Comparison of ENCODE assay signal across 8 cellular contexts in genomic region chr14:89429206-89430091, GRCh38. TPM values are rescaled to one million over a fixed set of nuclear protein-coding genes. Genes with fewer than 3 reads are reported as not detected.
DNase-seq lines count a peak whose midpoint lies in the region; ATAC-seq and TF ChIP-seq lines count a peak whose summit lies in the region.

No MANE protein-coding gene starts in this region.

- H3K4me1 ChIP-seq in mononuclear cell (ENCODE audit: insufficient read depth, low read length) (peaks cover 70% of the 10 kb centered on the region), testis (peaks cover 26% of the 10 kb centered on the region)

- H3K27ac Mint-ChIP-seq in IgD-negative memory B cell, result peak overlapping the region; percentile 80 to 95 (median 88)

- intact Hi-C loops in testis (cut with DNase I; ENCODE audit: low total_unique reads), result no loop called here

- peak overlapping the region; percentile 54 for H3K9ac ChIP-seq in SK-N-MC (ENCODE audit: insufficient read length)

- H3K36me3 Mint-ChIP-seq in IgD-negative memory B cell, result peaks cover 3% of the 10 kb centered on the region

- in situ Hi-C loops in ACHN (cut with HindIII; ENCODE audit: low pct_ligation_motif_present, low pct_unique_long_range_greater_than_20kb, low sequenced_read_pairs), result no loop called here

- H3K27me3 Mint-ChIP-seq in IgD-negative memory B cell, result peaks cover 4% of the 10 kb centered on the region

- ATAC-seq in HG02870 (IDR thresholded peaks at IDR 0.05; ENCODE audit: unreplicated experiment), result no peak

- H3K36me3 ChIP-seq in SK-N-MC (ENCODE audit: insufficient read depth, low read length) (no peaks in the 10 kb centered on the region), testis (ENCODE audit: low read depth, missing control alignments) (no peaks in the 10 kb centered on the region)

- H3K9me3 Mint-ChIP-seq in IgD-negative memory B cell, result no peaks in the 10 kb centered on the region

- DNase-seq in ACHN, result peak; percentile 5
- no peak for DNase-seq in SK-N-MC (ENCODE audit: low read depth, low spot score)
- no peak for DNase-seq in testis
- no peak for DNase-seq in NCI-H2029 treated with DMSO at 0.1 percent for 48 hours (lab: John Stamatoyannopoulos, UW)

- peak overlapping the region; percentile 80 for H3K27ac ChIP-seq in SK-N-MC
- peak overlapping the region; percentile 67 for H3K27ac ChIP-seq in cingulate gyrus (ENCODE audit: low read depth, low read length)
- peak overlapping the region; percentile 85 to 86 for H3K27ac ChIP-seq in testis

- no peaks in the 10 kb centered on the region for H3K9me3 ChIP-seq in SK-N-MC (ENCODE audit: low read depth, low read length)
- H3K9me3 ChIP-seq in mononuclear cell (ENCODE audit: low read depth, low read length), result no peaks in the 10 kb centered on the region
- no peaks in the 10 kb centered on the region for H3K9me3 ChIP-seq in testis

- TF ChIP-seq CTCF in testis (IDR thresholded peaks at IDR 0.05), result no peak

- 28 to 37% methylated on average over 14 of the region's 14 CpGs for WGBS in testis, 2 donors

- TF ChIP-seq POLR2A in testis (IDR thresholded peaks at IDR 0.05), result no peak

- H3K4me3 ChIP-seq in SK-N-MC (peak overlapping the region; percentile 65), mononuclear cell (ENCODE audit: low read length) (peak overlapping the region; percentile 31), testis (no peak overlapping the region)

- H3K27me3 ChIP-seq in mononuclear cell (ENCODE audit: insufficient read depth, low read length) (no peaks in the 10 kb centered on the region), testis (no peaks in the 10 kb centered on the region)

- peak overlapping the region; percentile 83 to 92 (median 88) for H3K4me3 Mint-ChIP-seq in IgD-negative memory B cell

- H3K4me1 Mint-ChIP-seq in IgD-negative memory B cell, result peaks cover 33 to 44% (median 37%) of the 10 kb centered on the region in 3 donors

RNA-seq across cellular contexts. Expression of gene FOXN3, which starts 12.4 kb away (rescaled TPM):
- polyA plus RNA-seq in IgD-negative memory B cell (62.5 TPM), testis (ENCODE audit: insufficient read depth, low read depth, low replicate concordance) (40.7 TPM)
- total RNA-seq in mononuclear cell (105 TPM), testis (100 to 1,000 TPM; 100 to 103 TPM)

Comparison
In these comparisons a context has a peak if more than half of its experiments do, and no peak if none do; other contexts are left out.
1. H3K4me3 ChIP-seq: peak in SK-N-MC (single experiment) and mononuclear cell (single experiment); none in testis (0 of 2).
2. Peak in every context shown above with its lines, with median percentiles within 50 percentile points of each other: H3K27ac ChIP-seq.